In genomic region chr7:138889566-138889965, GRCh38 we compare ENCODE assay signal across 13 cellular contexts.
A peak's percentile ranks its signal among the peaks of the same experiment; 100 is the strongest.
DNase-seq lines count a peak whose midpoint lies in the region; ATAC-seq and TF ChIP-seq lines count a peak whose summit lies in the region.
"Had no signal": no experiment of that assay in that cellular context is flagged by ENCODE, and none has a peak within 500 bp of the region (broad histone marks: within the 10 kb centered on the region; RNA-seq: fewer than 3 reads in every experiment).

No MANE protein-coding gene starts in this region.

- peaks cover 3% of the 10 kb centered on the region for H3K79me1 ChIP-seq in mesenchymal stem cell (replicated peaks; ENCODE audit: low read length, poor library complexity, severe bottlenecking)

- H3K36me3 ChIP-seq in GM23248 (ENCODE audit: low read depth) (no peaks in the 10 kb centered on the region), mesenchymal stem cell (ENCODE audit: control insufficient read depth in 1 of 2, insufficient read depth in 2 of 2, low read depth in 1 of 2, low read length in 2 of 2) (peaks cover 0 to 5% of the 10 kb centered on the region in 2 experiments)

- H2BK12ac ChIP-seq in mesenchymal stem cell (ENCODE audit: low read length in 2 of 2) = no peak overlapping the region

- no peaks in the 10 kb centered on the region for H3K9me2 ChIP-seq in GM23248 (ENCODE audit: insufficient read depth)

- 98 to 99% methylated on average over 4 of the region's 4 CpGs for WGBS in GM23248 (ENCODE audit: low coverage in 1 of 2, low lambda C conversion rate in 2 of 2, missing lambda C conversion rate in 2 of 2), 2 experiments
- 81% methylated on average over 4 of the region's 4 CpGs for WGBS in mesenchymal stem cell

- no peak overlapping the region for H4K8ac ChIP-seq in mesenchymal stem cell (ENCODE audit: low read length)

- no peak overlapping the region for H2AFZ ChIP-seq in GM23248
- H2AFZ ChIP-seq in mesenchymal stem cell (ENCODE audit: low read depth, low read length) = no peak overlapping the region

- H3K4me2 ChIP-seq in GM23248 (ENCODE audit: unreplicated experiment) = no peak overlapping the region
- H3K4me2 ChIP-seq in mesenchymal stem cell (ENCODE audit: low read length, poor library complexity, severe bottlenecking) = no peak overlapping the region

- peaks cover 34% of the 10 kb centered on the region for H3F3A ChIP-seq in GM23248 (ENCODE audit: insufficient read depth)

- no peak overlapping the region for H3K27ac ChIP-seq in GM23248
- no peak overlapping the region for H3K27ac ChIP-seq in mesenchymal stem cell (ENCODE audit: low read length, poor library complexity, severe bottlenecking)

- H3K27me3 ChIP-seq in GM23248 (replicated peaks; ENCODE audit: insufficient read depth) (no peaks in the 10 kb centered on the region), mesenchymal stem cell (ENCODE audit: control insufficient read depth in 1 of 2, insufficient read depth in 1 of 2, low read length in 2 of 2) (no peaks in the 10 kb centered on the region)

- H3K18ac ChIP-seq in mesenchymal stem cell (ENCODE audit: low read depth in 1 of 2, low read length in 2 of 2) = no peak overlapping the region

- H4K91ac ChIP-seq in mesenchymal stem cell (ENCODE audit: low read length) = no peak overlapping the region

- H3K36me3 Mint-ChIP-seq in activated naive CD4-positive, alpha-beta T cell treated with anti-CD3 and anti-CD28 coated beads, Interleukin-2, amount 50 U/mL, for 72 hours = no peaks in the 10 kb centered on the region
- H3K36me3 Mint-ChIP-seq: CD4-positive, alpha-beta memory T cell; natural killer cell treated with Interleukin-12 subunit alpha and Interleukin-12 subunit beta and Interleukin-15 and Interleukin-18, amount 100 ng/mL, for 72 hours had no signal

- H3K4ac ChIP-seq in mesenchymal stem cell (ENCODE audit: low read depth in 1 of 2, low read length in 2 of 2) = no peak overlapping the region

- peak; percentile 30 for ATAC-seq in SK-N-SH treated with all-trans-retinoic acid at 6 μM for 48 hours
- ATAC-seq in activated naive CD4-positive, alpha-beta T cell treated with anti-CD3 and anti-CD28 coated beads, Interleukin-2, amount 50 U/mL, for 72 hours = no peak
- no peak for ATAC-seq in GM18867 (IDR thresholded peaks at IDR 0.05; ENCODE audit: unreplicated experiment)
- no peak for ATAC-seq in GM18861 (IDR thresholded peaks at IDR 0.05; ENCODE audit: unreplicated experiment)
- ATAC-seq: left lobe of liver; natural killer cell treated with Interleukin-12 subunit alpha and Interleukin-12 subunit beta and Interleukin-15 and Interleukin-18, amount 100 ng/mL, for 72 hours had no signal

- in situ Hi-C loops in GM23248 (cut with MboI) = loop anchor here (25.0 kb wide), 1 partner anchor 198 kb away; no protein-coding TSS in a partner anchor

- H3K9me3 Mint-ChIP-seq in activated naive CD4-positive, alpha-beta T cell treated with anti-CD3 and anti-CD28 coated beads, Interleukin-2, amount 50 U/mL, for 72 hours = no peaks in the 10 kb centered on the region
- H3K9me3 Mint-ChIP-seq: CD4-positive, alpha-beta memory T cell; natural killer cell treated with Interleukin-12 subunit alpha and Interleukin-12 subunit beta and Interleukin-15 and Interleukin-18, amount 100 ng/mL, for 72 hours had no signal

- H3K4me3 ChIP-seq in GM23248 (no peak overlapping the region), mesenchymal stem cell (ENCODE audit: insufficient read depth in 1 of 2, low read depth in 1 of 2, low read length in 2 of 2) (no peak overlapping the region)

- H2BK15ac ChIP-seq in mesenchymal stem cell (ENCODE audit: low read depth, poor library complexity, severe bottlenecking) = no peak overlapping the region

- H3K23ac ChIP-seq in mesenchymal stem cell (ENCODE audit: low read length in 2 of 2) = no peak overlapping the region

- H2BK120ac ChIP-seq in mesenchymal stem cell (ENCODE audit: low read depth, low read length) = no peak overlapping the region

- no peak overlapping the region for H2BK5ac ChIP-seq in mesenchymal stem cell (ENCODE audit: low read depth, low read length, poor library complexity, severe bottlenecking)

- no peaks in the 10 kb centered on the region for H3K79me2 ChIP-seq in GM23248 (ENCODE audit: insufficient read depth)

- DNase-seq in GM23248 (peak; percentile 49), NCI-H1436 (lab: John Stamatoyannopoulos, UW) (peak; percentile 67), mesenchymal stem cell (peak; percentile 29)
- no peak for DNase-seq in activated naive CD4-positive, alpha-beta T cell treated with anti-CD3 and anti-CD28 coated beads, Interleukin-2, amount 50 U/mL, for 72 hours (ENCODE audit: low spot score in 2 of 2)
- DNase-seq: activated CD4-positive, CD25-positive, alpha-beta regulatory T cell; activated T-cell treated with anti-CD3 and anti-CD28 coated beads for 4 hours; CD4-positive, alpha-beta memory T cell; substantia nigra had no signal

- H3K9me3 ChIP-seq in GM23248 (ENCODE audit: low read depth) (no peaks in the 10 kb centered on the region), mesenchymal stem cell (ENCODE audit: control insufficient read depth, low read length) (no peaks in the 10 kb centered on the region)

- peaks cover 35% of the 10 kb centered on the region for H3K4me1 ChIP-seq in GM23248 (ENCODE audit: insufficient read depth)
- peaks cover 15% of the 10 kb centered on the region for H3K4me1 ChIP-seq in mesenchymal stem cell (ENCODE audit: control insufficient read depth, insufficient read depth, low read depth, low read length)

- H2AK5ac ChIP-seq in mesenchymal stem cell (ENCODE audit: low read length, severe bottlenecking) = no peak overlapping the region

- H3K9ac ChIP-seq in GM23248 (no peak overlapping the region), mesenchymal stem cell (ENCODE audit: low read length) (no peak overlapping the region)

- no peak overlapping the region for H3K14ac ChIP-seq in mesenchymal stem cell (ENCODE audit: low read length in 2 of 2)

- H3K27ac Mint-ChIP-seq in activated naive CD4-positive, alpha-beta T cell treated with anti-CD3 and anti-CD28 coated beads, Interleukin-2, amount 50 U/mL, for 72 hours = no peak overlapping the region
- H3K27ac Mint-ChIP-seq: CD4-positive, alpha-beta memory T cell had no signal

- no peaks in the 10 kb centered on the region for H4K20me1 ChIP-seq in GM23248 (ENCODE audit: insufficient read depth)

TF ChIP-seq in SK-N-SH treated with all-trans-retinoic acid at 6 μM for 48 hours, 23 proteins besides CTCF, POLR2A, EP300 and RAD21 (continues in another document):
- TF ChIP-seq RARB (CRISPR knock-in tag; IDR thresholded peaks at IDR 0.05) = no peak
- no peak for TF ChIP-seq ZFP3 (CRISPR knock-in tag; IDR thresholded peaks at IDR 0.05)
- no peak for TF ChIP-seq ZNF565 (CRISPR knock-in tag; conservative IDR thresholded peaks at IDR 0.05; ENCODE audit: low read depth)
- no peak for TF ChIP-seq TCF4 (CRISPR knock-in tag; IDR thresholded peaks at IDR 0.05; ENCODE audit: borderline replicate concordance)
- no peak for TF ChIP-seq PPARA (CRISPR knock-in tag; IDR thresholded peaks at IDR 0.05; ENCODE audit: borderline replicate concordance)
- TF ChIP-seq SNAI2 (CRISPR knock-in tag; IDR thresholded peaks at IDR 0.05) = no peak
- TF ChIP-seq TOX (CRISPR knock-in tag; IDR thresholded peaks at IDR 0.05; ENCODE audit: borderline replicate concordance) = no peak
- TF ChIP-seq CREB5 (CRISPR knock-in tag; IDR thresholded peaks at IDR 0.05; ENCODE audit: low read depth) = no peak
- no peak for TF ChIP-seq ZNF70 (CRISPR knock-in tag; IDR thresholded peaks at IDR 0.05)
- TF ChIP-seq POU6F1 (CRISPR knock-in tag; IDR thresholded peaks at IDR 0.05; ENCODE audit: borderline replicate concordance, low read depth) = no peak
- no peak for TF ChIP-seq CSRNP3 (CRISPR knock-in tag; IDR thresholded peaks at IDR 0.05)
- no peak for TF ChIP-seq ZNF8 (CRISPR knock-in tag; IDR thresholded peaks at IDR 0.05)
- no peak for TF ChIP-seq ZC3H10 (CRISPR knock-in tag; IDR thresholded peaks at IDR 0.05)
- TF ChIP-seq ZFP30 (CRISPR knock-in tag; IDR thresholded peaks at IDR 0.05) = no peak
- TF ChIP-seq BACH2 (CRISPR knock-in tag; IDR thresholded peaks at IDR 0.05; ENCODE audit: borderline replicate concordance) = no peak

Comparison
In these comparisons a context has a peak if more than half of its experiments do, and no peak if none do; other contexts are left out.
1. DNase-seq: peak in GM23248 (single experiment), NCI-H1436 (single experiment) and mesenchymal stem cell (single experiment); none in activated naive CD4-positive, alpha-beta T cell treated with anti-CD3 and anti-CD28 coated beads, Interleukin-2, amount 50 U/mL, for 72 hours (0 of 2).